ENCODE assay signal across 23 cellular contexts in the genomic region with DNA sequence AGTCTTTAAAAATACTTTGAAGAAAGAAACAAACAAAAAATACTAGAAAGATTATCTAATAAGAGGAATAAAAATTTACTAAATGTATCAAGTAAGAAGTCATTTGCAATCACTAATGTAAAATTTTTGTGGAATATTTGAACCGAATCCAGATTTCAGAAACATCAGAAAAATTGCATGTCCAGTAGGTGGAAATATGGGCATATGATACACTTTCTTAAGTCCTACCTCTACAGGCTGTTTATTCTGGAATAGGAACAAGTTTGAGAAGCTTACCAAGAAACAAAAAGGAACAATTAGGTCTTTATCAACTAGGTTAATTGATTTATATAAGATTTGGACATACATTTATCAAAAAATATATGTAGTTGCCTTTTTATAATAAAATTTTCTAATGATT.
"Had no signal": no experiment of that assay in that cellular context is flagged by ENCODE, and none has a peak within 500 bp of the region (broad histone marks: within the 10 kb centered on the region; RNA-seq: fewer than 3 reads in every experiment).

No MANE protein-coding gene starts in this region.

- H3K4me1 Mint-ChIP-seq: activated CD4-positive, alpha-beta T cell treated with anti-CD3 and anti-CD28 coated beads, Interleukin-2, amount 10 ng/mL, durations not matched to agents 7 days and 5 days; activated naive CD4-positive, alpha-beta T cell treated with anti-CD3 and anti-CD28 coated beads, Interleukin-2, amount 10 ng/mL, durations not matched to agents 7 days and 5 days; activated naive CD8-positive, alpha-beta T cell treated with anti-CD3 and anti-CD28 coated beads, Interleukin-2, amount 50 U/mL, for 24 hours; memory B cell; naive B cell; neural crest cell had no signal

- H3K27ac ChIP-seq: breast epithelium, gastroesophageal sphincter, heart right ventricle, right atrium auricular region, tibial artery had no signal

- H3K27ac Mint-ChIP-seq: activated CD4-positive, alpha-beta T cell treated with anti-CD3 and anti-CD28 coated beads, Interleukin-2, amount 10 ng/mL, durations not matched to agents 7 days and 5 days; activated CD8-positive, alpha-beta T cell treated with anti-CD3 and anti-CD28 coated beads, Interleukin-2, amount 10 ng/mL, durations not matched to agents 7 days and 5 days; activated naive CD4-positive, alpha-beta T cell treated with anti-CD3 and anti-CD28 coated beads, Interleukin-2, amount 10 ng/mL, durations not matched to agents 7 days and 5 days; activated naive CD8-positive, alpha-beta T cell treated with anti-CD3 and anti-CD28 coated beads, Interleukin-2, amount 50 U/mL, for 24 hours; dendritic cell treated with granulocyte-macrophage colony-stimulating factor and Interleukin-4, amounts not matched to agents 40 ng/mL and 50 ng/mL, for 4 days; memory B cell; naive B cell; progenitor cell of endocrine pancreas had no signal

- H3K4me3 Mint-ChIP-seq: activated CD4-positive, alpha-beta T cell treated with anti-CD3 and anti-CD28 coated beads, Interleukin-2, amount 10 ng/mL, durations not matched to agents 7 days and 5 days; activated CD8-positive, alpha-beta T cell treated with anti-CD3 and anti-CD28 coated beads, Interleukin-2, amount 10 ng/mL, durations not matched to agents 7 days and 5 days; activated naive CD4-positive, alpha-beta T cell treated with anti-CD3 and anti-CD28 coated beads, Interleukin-2, amount 10 ng/mL, durations not matched to agents 7 days and 5 days; activated naive CD8-positive, alpha-beta T cell treated with anti-CD3 and anti-CD28 coated beads, Interleukin-2, amount 50 U/mL, for 24 hours; activated T-cell treated with anti-CD3 and anti-CD28 coated beads, Interleukin-2, amount 50 U/mL, for 4 hours; dendritic cell treated with granulocyte-macrophage colony-stimulating factor and Interleukin-4, amounts not matched to agents 40 ng/mL and 50 ng/mL, for 4 days; memory B cell; naive B cell; neural crest cell had no signal

- DNase-seq: activated CD4-positive, alpha-beta T cell treated with anti-CD3 and anti-CD28 coated beads, Interleukin-2, amount 10 ng/mL, durations not matched to agents 7 days and 5 days; activated CD8-positive, alpha-beta T cell treated with anti-CD3 and anti-CD28 coated beads, Interleukin-2, amount 10 ng/mL, durations not matched to agents 7 days and 5 days; activated naive CD4-positive, alpha-beta T cell treated with anti-CD3 and anti-CD28 coated beads, Interleukin-2, amount 10 ng/mL, durations not matched to agents 7 days and 5 days; activated naive CD8-positive, alpha-beta T cell treated with anti-CD3 and anti-CD28 coated beads, Interleukin-2, amount 50 U/mL, for 24 hours; activated T-cell treated with anti-CD3 and anti-CD28 coated beads, Interleukin-2, amount 50 U/mL, for 4 hours; aorta; cerebellar nuclear complex; effector memory CD4-positive, alpha-beta T cell; heart right ventricle; kidney glomerular epithelial cell; left ventricle myocardium superior; mucosa of descending colon; naive B cell; stimulated activated naive CD8-positive, alpha-beta T cell treated with anti-CD3 and anti-CD28 coated beads, Interleukin-15, Interleukin-2, amounts not matched to agents 100 U/mL and 50 U/mL, for 24 hours; substantia nigra; tibial artery had no signal

- H3K9me3 ChIP-seq: breast epithelium, gastroesophageal sphincter, heart right ventricle, mucosa of descending colon, right atrium auricular region, tibial artery had no signal

- ATAC-seq: activated CD8-positive, alpha-beta T cell treated with anti-CD3 and anti-CD28 coated beads, Interleukin-2, amount 10 ng/mL, durations not matched to agents 7 days and 5 days; activated naive CD8-positive, alpha-beta T cell treated with anti-CD3 and anti-CD28 coated beads, Interleukin-2, amount 50 U/mL, for 24 hours; activated T-cell treated with anti-CD3 and anti-CD28 coated beads, Interleukin-2, amount 50 U/mL, for 4 hours; gastroesophageal sphincter; heart right ventricle; left ventricle myocardium superior; mucosa of descending colon; stimulated activated naive CD8-positive, alpha-beta T cell treated with anti-CD3 and anti-CD28 coated beads, Interleukin-15, Interleukin-2, amounts not matched to agents 100 U/mL and 50 U/mL, for 24 hours had no signal

- H3K27me3 Mint-ChIP-seq: activated CD4-positive, alpha-beta T cell treated with anti-CD3 and anti-CD28 coated beads, Interleukin-2, amount 10 ng/mL, durations not matched to agents 7 days and 5 days; activated naive CD4-positive, alpha-beta T cell treated with anti-CD3 and anti-CD28 coated beads, Interleukin-2, amount 10 ng/mL, durations not matched to agents 7 days and 5 days; activated naive CD8-positive, alpha-beta T cell treated with anti-CD3 and anti-CD28 coated beads, Interleukin-2, amount 50 U/mL, for 24 hours; dendritic cell treated with granulocyte-macrophage colony-stimulating factor and Interleukin-4, amounts not matched to agents 40 ng/mL and 50 ng/mL, for 4 days; memory B cell; naive B cell had no signal

- H3K4me3 ChIP-seq: breast epithelium, gastroesophageal sphincter, heart right ventricle, mucosa of descending colon, right atrium auricular region, tibial artery had no signal

- H3K27me3 ChIP-seq: breast epithelium, gastroesophageal sphincter, heart right ventricle, right atrium auricular region, tibial artery had no signal

- H3K4me1 ChIP-seq: breast epithelium, gastroesophageal sphincter, heart right ventricle, right atrium auricular region, tibial artery had no signal

- H3K36me3 Mint-ChIP-seq: activated naive CD4-positive, alpha-beta T cell treated with anti-CD3 and anti-CD28 coated beads, Interleukin-2, amount 10 ng/mL, durations not matched to agents 7 days and 5 days; memory B cell; naive B cell had no signal

- H3K36me3 ChIP-seq: breast epithelium, gastroesophageal sphincter, heart right ventricle, right atrium auricular region, tibial artery had no signal
